ENCODE assay signal across 8 cellular contexts in the genomic region with DNA sequence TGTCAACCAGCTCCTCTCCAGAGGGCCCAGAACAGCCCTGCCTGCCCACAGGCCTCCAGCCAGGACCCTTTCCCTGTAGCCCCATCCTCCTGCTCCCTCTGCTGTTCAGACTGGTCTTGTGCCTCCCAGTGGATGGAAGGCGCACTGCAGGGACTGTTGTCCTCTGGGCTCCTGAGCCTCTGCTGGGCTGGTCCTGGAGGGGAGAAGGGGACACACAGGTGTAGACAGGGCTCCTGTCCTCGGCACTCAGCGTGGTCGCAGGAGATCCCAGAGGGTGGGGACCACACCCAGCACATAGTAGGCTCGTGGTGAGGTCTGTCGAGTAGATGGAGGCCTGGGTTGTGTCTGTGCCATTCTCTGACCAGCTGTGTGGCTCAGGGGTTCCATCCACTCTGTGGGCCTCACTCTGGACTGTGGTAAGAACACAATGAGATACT. TPM values are rescaled to one million over a fixed set of nuclear protein-coding genes. Genes with fewer than 3 reads are reported as not detected.
A peak's percentile ranks its signal among the peaks of the same experiment; 100 is the strongest.
DNase-seq lines count a peak whose midpoint lies in the region; ATAC-seq and TF ChIP-seq lines count a peak whose summit lies in the region.

No MANE protein-coding gene starts in this region.

- H3K27me3 ChIP-seq in heart left ventricle: peaks cover 0 to 6% (median 0%) of the 10 kb centered on the region in 9 donors

- H3K36me3 ChIP-seq in heart left ventricle: no peaks in the 10 kb centered on the region

- H3K4me1 ChIP-seq in heart left ventricle: peaks cover 0 to 38% (median 25%) of the 10 kb centered on the region in 12 donors

- H3K27ac ChIP-seq in heart left ventricle: peak overlapping the region in 6 of 12 donors; percentile 0 to 72 (median 50)

- intact Hi-C loops in heart left ventricle (cut with DNase I): loop anchor here in 8 of 10 donors (1.0 to 10.0 kb wide), 6 partner anchors 40 to 48 kb away; a partner anchor contains a TSS

- DNase-seq in 8988T (peak; percentile 91), OCI-M1 (lab: John Stamatoyannopoulos, UW) (peak; percentile 63), heart left ventricle (peak in 1 of 5 donors; percentile 75), retinal pigment epithelial cell (ENCODE audit: low read depth) (no peak)
- DNase-seq in activated effector memory CD4-positive, alpha-beta T cell treated with anti-CD3 and anti-CD28 coated beads, Interleukin-2, amount 50 U/mL, for 16 hours: peak; percentile 85

- H3K4me3 ChIP-seq in heart left ventricle: no peak overlapping the region
- H3K4me3 ChIP-seq in retinal pigment epithelial cell (ENCODE audit: low read length): peak overlapping the region; percentile 52

- TF ChIP-seq POLR2A in heart left ventricle (IDR thresholded peaks at IDR 0.05): no peak

- TF ChIP-seq CTCF in GM12874 (IDR thresholded peaks at IDR 0.05; ENCODE audit: insufficient read depth, low read depth, low read length) (peak; percentile 83), heart left ventricle (IDR thresholded peaks at IDR 0.05) (peak; percentile 39 to 66 (median 54)), retinal pigment epithelial cell (conservative IDR thresholded peaks at IDR 0.05; ENCODE audit: low read depth, low read length) (peak; percentile 91)

- no peaks in the 10 kb centered on the region for H3K9me3 ChIP-seq in heart left ventricle

- WGBS in heart left ventricle, 4 donors: 61 to 83% (median 62%) methylated on average over 3 to 6 of the region's 6 CpGs

- ATAC-seq in heart left ventricle: peak; percentile 17 to 41 (median 26)
- no peak for ATAC-seq in HG02610 (IDR thresholded peaks at IDR 0.05; ENCODE audit: unreplicated experiment)
- no peak for ATAC-seq in HG02840 (IDR thresholded peaks at IDR 0.05; ENCODE audit: low FRiP score, unreplicated experiment)

RNA-seq across cellular contexts. Expression of a gene that starts 11.5 kb away (rescaled TPM):
- total RNA-seq in heart left ventricle: 10 to 100 TPM in 2 of 9 donors, 1 to 10 TPM in 7; 4.8 to 33.5 (median 7.8) TPM
- polyA plus RNA-seq in heart left ventricle: 1 to 10 TPM; 6.1 to 8.9 TPM

RNA-seq across cellular contexts. Expression of a gene that starts 52.5 kb away (rescaled TPM):
- total RNA-seq in heart left ventricle: 10 to 100 TPM; 13.9 to 33.4 (median 18.9) TPM
- 10 to 100 TPM; 18.1 to 55.3 TPM for polyA plus RNA-seq in heart left ventricle

Comparison
In these comparisons a context has a peak if more than half of its experiments do, and no peak if none do; other contexts are left out.
1. ATAC-seq: peak in heart left ventricle (4 of 4); none in HG02610 (single experiment) and HG02840 (single experiment).
2. Peak in every context shown above with its lines, with median percentiles within 50 percentile points of each other: CTCF ChIP-seq.